ENCODE assay signal across 9 cellular contexts in the genomic region with DNA sequence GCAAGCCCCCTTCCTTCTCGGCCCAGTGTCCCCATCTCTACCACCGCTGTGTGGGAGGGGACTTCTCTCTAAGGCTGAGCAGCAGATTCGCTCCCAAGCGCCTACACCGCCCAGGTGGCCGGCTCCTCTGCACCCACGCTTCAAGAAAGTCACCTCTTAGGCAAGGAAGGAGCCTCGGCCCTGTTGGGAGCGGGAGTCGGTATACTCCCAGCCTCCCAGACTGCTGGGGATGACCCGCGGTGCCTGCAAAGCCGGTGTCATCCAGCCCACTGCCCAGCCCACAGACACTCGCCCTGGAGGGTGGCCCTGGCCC. TPM values are rescaled to one million over a fixed set of nuclear protein-coding genes. Genes with fewer than 3 reads are reported as not detected.
DNase-seq lines count a peak whose midpoint lies in the region; ATAC-seq and TF ChIP-seq lines count a peak whose summit lies in the region.
"Had no signal": no experiment of that assay in that cellular context is flagged by ENCODE, and none has a peak within 500 bp of the region (broad histone marks: within the 10 kb centered on the region; RNA-seq: fewer than 3 reads in every experiment).

No MANE protein-coding gene starts in this region.

- no peaks in the 10 kb centered on the region for H3K9me3 ChIP-seq in BE2C
- H3K9me3 ChIP-seq in MG63 = no peaks in the 10 kb centered on the region
- H3K9me3 ChIP-seq in neuronal stem cell (replicated peaks in 1 of 2; ENCODE audit: control insufficient read depth in 2 of 2, insufficient read depth in 1 of 2, low read depth in 1 of 2, low read length in 2 of 2) = no peaks in the 10 kb centered on the region

- H3K27me3 Mint-ChIP-seq in effector memory CD8-positive, alpha-beta T cell = peaks cover 22 to 40% of the 10 kb centered on the region in 2 donors

- H3K9me3 Mint-ChIP-seq in effector memory CD8-positive, alpha-beta T cell = no peaks in the 10 kb centered on the region

- H3K4ac ChIP-seq in neuronal stem cell (ENCODE audit: low read length) = no peak overlapping the region

- peak overlapping the region; percentile 84 for H3K18ac ChIP-seq in neuronal stem cell (ENCODE audit: low read length)

- H3K4me1 ChIP-seq in BE2C (peaks cover 30% of the 10 kb centered on the region), neuronal stem cell (ENCODE audit: control insufficient read depth in 2 of 2, insufficient read depth in 1 of 2, low read depth in 1 of 2, low read length in 2 of 2) (peaks cover 0 to 7% of the 10 kb centered on the region in 2 donors)

- H3K4me2 ChIP-seq in neuronal stem cell (ENCODE audit: insufficient read depth, low read length, poor library complexity, severe bottlenecking) = peak overlapping the region; percentile 82

- H3K4me3 ChIP-seq in BE2C (ENCODE audit: low read depth, low read length) = peak overlapping the region; percentile 88
- peak overlapping the region; percentile 38 for H3K4me3 ChIP-seq in MG63
- H3K4me3 ChIP-seq in neuronal stem cell (ENCODE audit: low read length in 2 of 2) = peak overlapping the region in 1 of 2 donors; percentile 81

- no peak overlapping the region for H2BK5ac ChIP-seq in neuronal stem cell (ENCODE audit: low read length)

- no CpG with 5 or more reads among the region's 14 CpGs for WGBS in neuronal stem cell (ENCODE audit: extremely low coverage in 2 of 2, insufficient read length in 2 of 2, insufficient replicate concordance in 1 of 2), 2 donors

- H3K36me3 Mint-ChIP-seq in effector memory CD8-positive, alpha-beta T cell (ENCODE audit: insufficient read depth) = peaks cover 4% of the 10 kb centered on the region

- H3K9ac ChIP-seq in neuronal stem cell (ENCODE audit: low read depth, low read length, poor library complexity) = peak overlapping the region; percentile 47

- ATAC-seq in effector memory CD8-positive, alpha-beta T cell (replicated peaks) = no peak
- ATAC-seq in GM19035 (IDR thresholded peaks at IDR 0.05; ENCODE audit: unreplicated experiment) (no peak), HG03095 (IDR thresholded peaks at IDR 0.05; ENCODE audit: unreplicated experiment) (no peak)

- H2BK120ac ChIP-seq in neuronal stem cell (ENCODE audit: low read depth, low read length) = no peak overlapping the region

- H2AK5ac ChIP-seq in neuronal stem cell (ENCODE audit: low read depth, low read length) = no peak overlapping the region

- peak overlapping the region; percentile 3 for H2BK15ac ChIP-seq in neuronal stem cell (ENCODE audit: low read length)

- no peak overlapping the region for H3K27ac Mint-ChIP-seq in effector memory CD8-positive, alpha-beta T cell

- H2AFZ ChIP-seq in neuronal stem cell (ENCODE audit: low read length) = peak overlapping the region; percentile 93

- H3K4me3 Mint-ChIP-seq in effector memory CD8-positive, alpha-beta T cell = peak overlapping the region; percentile 34 to 76

- H3K27me3 ChIP-seq in BE2C (no peaks in the 10 kb centered on the region), MG63 (no peaks in the 10 kb centered on the region; the same call in 1 of the 2 replicates), neuronal stem cell (ENCODE audit: control insufficient read depth in 3 of 3, insufficient read depth in 3 of 3, low read depth in 1 of 3, low read length in 3 of 3) (peaks cover 0 to 63% (median 14%) of the 10 kb centered on the region in 3 experiments)

- no peak overlapping the region for H3K23ac ChIP-seq in neuronal stem cell (ENCODE audit: low read depth, low read length, poor library complexity)

- no peak overlapping the region for H3K27ac ChIP-seq in neuronal stem cell (replicated peaks; ENCODE audit: low read length)

- no peak overlapping the region for H3K14ac ChIP-seq in neuronal stem cell (ENCODE audit: low read length)

- H3K36me3 ChIP-seq in BE2C = peaks cover 11% of the 10 kb centered on the region
- no peaks in the 10 kb centered on the region for H3K36me3 ChIP-seq in MG63
- no peaks in the 10 kb centered on the region for H3K36me3 ChIP-seq in neuronal stem cell (replicated peaks in 1 of 2; ENCODE audit: control insufficient read depth in 2 of 2, insufficient read depth in 2 of 2, low read length in 2 of 2)

- H3K79me1 ChIP-seq in neuronal stem cell (ENCODE audit: low read depth, low read length) = no peaks in the 10 kb centered on the region

- no peak for TF ChIP-seq CTCF in BE2C (IDR thresholded peaks at IDR 0.05; ENCODE audit: low read depth, low read length)

- H4K8ac ChIP-seq in neuronal stem cell (ENCODE audit: low read depth, low read length) = no peak overlapping the region

- H3K4me1 Mint-ChIP-seq in effector memory CD8-positive, alpha-beta T cell (ENCODE audit: low read depth in 2 of 2) = peaks cover 0 to 8% of the 10 kb centered on the region in 2 donors

- no peak overlapping the region for H2BK12ac ChIP-seq in neuronal stem cell (ENCODE audit: low read length)

- no peak overlapping the region for H4K91ac ChIP-seq in neuronal stem cell (ENCODE audit: low read depth, low read length, poor library complexity)

- DNase-seq in BE2C (no peak), MG63 (no peak), neuronal stem cell (ENCODE audit: low spot score) (peak; percentile 23), dermis blood vessel endothelial cell (no peak), DMS79 treated with DMSO at 0.1 percent for 48 hours (lab: John Stamatoyannopoulos, UW) (no peak)
- DNase-seq in effector memory CD8-positive, alpha-beta T cell = no peak
- DNase-seq: NCI-H226 had no signal

RNA-seq across cellular contexts. Expression of a gene that starts 0.5 kb away (rescaled TPM):
- polyA plus RNA-seq in BE2C (2012; ENCODE audit: insufficient read depth, insufficient read length, low read depth) = 20.5 TPM
- total RNA-seq in MG63 (2014; rRNA removed; shearing (Covaris generic); ENCODE audit: low replicate concordance) = not detected in 2 replicates
- polyA plus RNA-seq in neuronal stem cell (2013, experiment 1 of 2) = 0.17 TPM
- polyA plus RNA-seq in neuronal stem cell (2013, experiment 2 of 2) = 0.17 TPM
- total RNA-seq in dermis blood vessel endothelial cell = not detected in 2 replicates

RNA-seq across cellular contexts. Expression of a gene that starts 19.7 kb away (rescaled TPM):
- polyA plus RNA-seq in BE2C (2012; ENCODE audit: insufficient read depth, insufficient read length, low read depth) = 254 TPM
- total RNA-seq in MG63 (2014; rRNA removed; shearing (Covaris generic); ENCODE audit: low replicate concordance) = not detected in 2 replicates
- 0.77 TPM for polyA plus RNA-seq in neuronal stem cell (2013, experiment 1 of 2)
- polyA plus RNA-seq in neuronal stem cell (2013, experiment 2 of 2) = 0.97 TPM
- not detected in 2 replicates for total RNA-seq in dermis blood vessel endothelial cell
